ENCODE assay signal across 7 cellular contexts in genomic region chr10:947881-948280, GRCh38.
"Had no signal": no experiment of that assay in that cellular context is flagged by ENCODE, and none has a peak within 500 bp of the region (broad histone marks: within the 10 kb centered on the region; RNA-seq: fewer than 3 reads in every experiment).

No MANE protein-coding gene starts in this region.

- H3K4me3 ChIP-seq: GM23248, HAP-1 had no signal

- H3K27ac ChIP-seq: GM23248 had no signal

- DNase-seq: GM23248, GOT3, H7, HFFc6, KBM-7 had no signal

- H3K36me3 ChIP-seq: HAP-1 had no signal

- H3K9ac ChIP-seq: GM23248 had no signal

- H3K9me3 ChIP-seq: HAP-1 had no signal

- H2AFZ ChIP-seq: GM23248 had no signal

- ATAC-seq: HCT116 had no signal
